Comparison of ENCODE assay signal across 1 cellular context in genomic region chr10:74589226-74589673, GRCh38.
TF ChIP-seq lines count a peak whose summit lies in the region.

No MANE protein-coding gene starts in this region.

TF ChIP-seq in GM12878, 131 proteins besides CTCF, POLR2A, EP300 and RAD21 (continued from another document):
- TF ChIP-seq RELB (IDR thresholded peaks at IDR 0.05; ENCODE audit: low read depth) (0 out of 2 replicates have a peak, but pooled peaks have one; percentile 18), KLF5 (IDR thresholded peaks at IDR 0.05; ENCODE audit: partially characterized antibody) (peak; percentile 46), ETV6 (conservative IDR thresholded peaks at IDR 0.05 in 1 of 2, IDR thresholded peaks at IDR 0.05 in 1 of 2; ENCODE audit: borderline replicate concordance in 1 of 2, low read depth in 1 of 2) (no peak), SKIL (IDR thresholded peaks at IDR 0.05; ENCODE audit: low read depth, poor library complexity, severe bottlenecking) (peak; percentile 40), IKZF1 (conservative IDR thresholded peaks at IDR 0.05) (peak; percentile 64), ZBTB11 (CRISPR knock-in tag; IDR thresholded peaks at IDR 0.05) (no peak), PRDM15 (CRISPR knock-in tag; IDR thresholded peaks at IDR 0.05) (no peak), CREB1 (IDR thresholded peaks at IDR 0.05; ENCODE audit: low read depth) (peak; percentile 73; the same call in 1 of the 2 replicates), CREM (IDR thresholded peaks at IDR 0.05; ENCODE audit: low read depth) (peak; percentile 83), IKZF2 (IDR thresholded peaks at IDR 0.05) (peak; percentile 69 to 72; a peak in 2 of 4 replicates), STAT1 (conservative IDR thresholded peaks at IDR 0.05) (0 out of 2 replicates have a peak, but pooled peaks have one; percentile 47), HDAC6 (IDR thresholded peaks at IDR 0.05; ENCODE audit: unreplicated experiment) (no peak), FOXM1 (IDR thresholded peaks at IDR 0.05; ENCODE audit: low read depth, low read length) (0 out of 2 replicates have a peak, but pooled peaks have one; percentile 20), BMI1 (IDR thresholded peaks at IDR 0.05; ENCODE audit: borderline replicate concordance) (peak; percentile 100), DPF2 (IDR thresholded peaks at IDR 0.05) (peak; percentile 88), SMC3 (IDR thresholded peaks at IDR 0.05; ENCODE audit: borderline replicate concordance, low read length) (no peak), SIX5 (IDR thresholded peaks at IDR 0.05; ENCODE audit: low read depth, low read length, severe bottlenecking) (no peak), BHLHE40 (IDR thresholded peaks at IDR 0.05; ENCODE audit: borderline replicate concordance in 1 of 2, low read depth in 2 of 2, low read length in 1 of 2) (peak in 1 of 2 experiments; percentile 69; a peak in 2 of 4 replicates), ZNF384 (IDR thresholded peaks at IDR 0.05; ENCODE audit: borderline replicate concordance, low read depth, low read length) (peak; percentile 95), YY1 (IDR thresholded peaks at IDR 0.05; ENCODE audit: low read depth, low read length) (0 out of 2 replicates have a peak, but pooled peaks have one; percentile 11), CHD2 (IDR thresholded peaks at IDR 0.05; ENCODE audit: borderline replicate concordance, low read depth, low read length) (peak; percentile 33; the same call in 1 of the 2 replicates), RUNX3 (IDR thresholded peaks at IDR 0.05; ENCODE audit: low read length) (peak; percentile 13; the same call in 1 of the 2 replicates), NBN (IDR thresholded peaks at IDR 0.05) (peak; percentile 68; the same call in 1 of the 2 replicates), SP1 (IDR thresholded peaks at IDR 0.05; ENCODE audit: low read depth, low read length) (peak; percentile 53), SMAD5 (IDR thresholded peaks at IDR 0.05; ENCODE audit: low read depth) (no peak), MEF2B (IDR thresholded peaks at IDR 0.05; ENCODE audit: partially characterized antibody, poor library complexity, severe bottlenecking) (peak; percentile 90), RFX5 (IDR thresholded peaks at IDR 0.05; ENCODE audit: low read depth, low read length) (peak; percentile 68; the same call in 1 of the 2 replicates), BCL11A (IDR thresholded peaks at IDR 0.05; ENCODE audit: low read depth, low read length) (peak; percentile 58; the same call in 1 of the 2 replicates), ATF7 (IDR thresholded peaks at IDR 0.05; ENCODE audit: low read depth) (peak; percentile 95), MTA2 (IDR thresholded peaks at IDR 0.05; ENCODE audit: low read depth) (peak; percentile 94)
- TF ChIP-seq, protein P1, sequence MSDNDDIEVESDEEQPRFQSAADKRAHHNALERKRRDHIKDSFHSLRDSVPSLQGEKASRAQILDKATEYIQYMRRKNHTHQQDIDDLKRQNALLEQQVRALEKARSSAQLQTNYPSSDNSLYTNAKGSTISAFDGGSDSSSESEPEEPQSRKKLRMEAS (IDR thresholded peaks at IDR 0.05; ENCODE audit: low read depth, low read length), result no peak
- TF ChIP-seq, protein P2, sequence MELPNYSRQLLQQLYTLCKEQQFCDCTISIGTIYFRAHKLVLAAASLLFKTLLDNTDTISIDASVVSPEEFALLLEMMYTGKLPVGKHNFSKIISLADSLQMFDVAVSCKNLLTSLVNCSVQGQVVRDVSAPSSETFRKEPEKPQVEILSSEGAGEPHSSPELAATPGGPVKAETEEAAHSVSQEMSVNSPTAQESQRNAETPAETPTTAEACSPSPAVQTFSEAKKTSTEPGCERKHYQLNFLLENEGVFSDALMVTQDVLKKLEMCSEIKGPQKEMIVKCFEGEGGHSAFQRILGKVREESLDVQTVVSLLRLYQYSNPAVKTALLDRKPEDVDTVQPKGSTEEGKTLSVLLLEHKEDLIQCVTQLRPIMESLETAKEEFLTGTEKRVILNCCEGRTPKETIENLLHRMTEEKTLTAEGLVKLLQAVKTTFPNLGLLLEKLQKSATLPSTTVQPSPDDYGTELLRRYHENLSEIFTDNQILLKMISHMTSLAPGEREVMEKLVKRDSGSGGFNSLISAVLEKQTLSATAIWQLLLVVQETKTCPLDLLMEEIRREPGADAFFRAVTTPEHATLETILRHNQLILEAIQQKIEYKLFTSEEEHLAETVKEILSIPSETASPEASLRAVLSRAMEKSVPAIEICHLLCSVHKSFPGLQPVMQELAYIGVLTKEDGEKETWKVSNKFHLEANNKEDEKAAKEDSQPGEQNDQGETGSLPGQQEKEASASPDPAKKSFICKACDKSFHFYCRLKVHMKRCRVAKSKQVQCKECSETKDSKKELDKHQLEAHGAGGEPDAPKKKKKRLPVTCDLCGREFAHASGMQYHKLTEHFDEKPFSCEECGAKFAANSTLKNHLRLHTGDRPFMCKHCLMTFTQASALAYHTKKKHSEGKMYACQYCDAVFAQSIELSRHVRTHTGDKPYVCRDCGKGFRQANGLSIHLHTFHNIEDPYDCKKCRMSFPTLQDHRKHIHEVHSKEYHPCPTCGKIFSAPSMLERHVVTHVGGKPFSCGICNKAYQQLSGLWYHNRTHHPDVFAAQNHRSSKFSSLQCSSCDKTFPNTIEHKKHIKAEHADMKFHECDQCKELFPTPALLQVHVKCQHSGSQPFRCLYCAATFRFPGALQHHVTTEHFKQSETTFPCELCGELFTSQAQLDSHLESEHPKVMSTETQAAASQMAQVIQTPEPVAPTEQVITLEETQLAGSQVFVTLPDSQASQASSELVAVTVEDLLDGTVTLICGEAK (IDR thresholded peaks at IDR 0.05; ENCODE audit: borderline replicate concordance), result peak; percentile 67; the same call in 1 of the 2 replicates
